Comparison of ENCODE assay signal across 9 cellular contexts in genomic region chr2:212940816-212941215, GRCh38.
A peak's percentile ranks its signal among the peaks of the same experiment; 100 is the strongest.
DNase-seq lines count a peak whose midpoint lies in the region; ATAC-seq and TF ChIP-seq lines count a peak whose summit lies in the region.
"Had no signal": no experiment of that assay in that cellular context is flagged by ENCODE, and none has a peak within 500 bp of the region (broad histone marks: within the 10 kb centered on the region; RNA-seq: fewer than 3 reads in every experiment).

No MANE protein-coding gene starts in this region.

- peak overlapping the region; percentile 27; the same call in 1 of the 2 replicates for H3K9ac ChIP-seq in HUES48 (ENCODE audit: low read depth, low read length)

- H3K27me3 ChIP-seq in HUES48 (ENCODE audit: control insufficient read depth, insufficient read depth, low read length) = no peaks in the 10 kb centered on the region
- no peaks in the 10 kb centered on the region for H3K27me3 ChIP-seq in effector memory CD4-positive, alpha-beta T cell (replicated peaks; ENCODE audit: control insufficient read depth, insufficient read depth, low read length, poor library complexity, severe bottlenecking)

- H3K4me3 ChIP-seq in HUES48 (ENCODE audit: low read depth, low read length) (0 out of 2 replicates have a peak overlapping the region, but pooled peaks have one; percentile 31), fibroblast of mammary gland (ENCODE audit: control insufficient read depth, low read depth, low read length) (no peak overlapping the region)
- H3K4me3 ChIP-seq in effector memory CD4-positive, alpha-beta T cell (ENCODE audit: insufficient read depth, low read depth, low read length, poor library complexity, severe bottlenecking) = no peak overlapping the region

- H3K27ac ChIP-seq in HUES48 (ENCODE audit: low read depth, low read length) = peak overlapping the region; percentile 83
- no peak overlapping the region for H3K27ac ChIP-seq in effector memory CD4-positive, alpha-beta T cell (ENCODE audit: insufficient read depth, low read length, poor library complexity, severe bottlenecking)

- DNase-seq in NCI-H69 (lab: John Stamatoyannopoulos, UW) (peak; percentile 96), fibroblast of mammary gland (ENCODE audit: low read depth) (peak; percentile 50), retina (peak; percentile 7), GM10266 (ENCODE audit: extremely low spot score) (no peak), T1000 (lab: John Stamatoyannopoulos, UW) (no peak)
- DNase-seq in effector memory CD4-positive, alpha-beta T cell = no peak
- DNase-seq: activated T-cell treated with anti-CD3 and anti-CD28 coated beads, Interleukin-2, amount 50 U/mL, for 72 hours had no signal

- H3K36me3 ChIP-seq in HUES48 (ENCODE audit: control insufficient read depth, insufficient read depth, low read length) = no peaks in the 10 kb centered on the region
- no peaks in the 10 kb centered on the region for H3K36me3 ChIP-seq in effector memory CD4-positive, alpha-beta T cell (ENCODE audit: control insufficient read depth, insufficient read depth, low read length)

- peaks cover 28% of the 10 kb centered on the region for H3K4me1 ChIP-seq in HUES48 (ENCODE audit: control insufficient read depth, insufficient read depth, low read length)
- H3K4me1 ChIP-seq in effector memory CD4-positive, alpha-beta T cell (ENCODE audit: control insufficient read depth, insufficient read depth, low read length, poor library complexity, severe bottlenecking) = no peaks in the 10 kb centered on the region

- TF ChIP-seq CTCF in fibroblast of mammary gland (conservative IDR thresholded peaks at IDR 0.05; ENCODE audit: control insufficient read depth, insufficient read depth, low read depth, low read length) (no peak), GM10266 (IDR thresholded peaks at IDR 0.05; ENCODE audit: control insufficient read depth, insufficient read depth, low read depth, missing control alignments) (no peak)

- H3K9me3 ChIP-seq in HUES48 (ENCODE audit: control insufficient read depth, insufficient read depth, low read length) = no peaks in the 10 kb centered on the region
- no peaks in the 10 kb centered on the region for H3K9me3 ChIP-seq in effector memory CD4-positive, alpha-beta T cell (ENCODE audit: control insufficient read depth, low read length)

- ATAC-seq in GM21390 (IDR thresholded peaks at IDR 0.05; ENCODE audit: unreplicated experiment) = no peak
- ATAC-seq: activated T-cell treated with anti-CD3 and anti-CD28 coated beads, Interleukin-2, amount 50 U/mL, for 72 hours had no signal

Comparison
In these comparisons a context has a peak if more than half of its experiments do, and no peak if none do; other contexts are left out.
1. DNase-seq: peak in NCI-H69 (single experiment), fibroblast of mammary gland (single experiment) and retina (single experiment); none in effector memory CD4-positive, alpha-beta T cell (0 of 3), GM10266 (single experiment) and T1000 (single experiment).